2 cellular contexts compared by ENCODE assay signal in genomic region chr1:159707473-159707872, GRCh38.
TF ChIP-seq lines count a peak whose summit lies in the region.

No MANE protein-coding gene starts in this region.

TF ChIP-seq in liver, 16 proteins besides CTCF, POLR2A, EP300 and RAD21 (continued from another document):
- TF ChIP-seq ZBTB33 (IDR thresholded peaks at IDR 0.05) (no peak), RXRA (IDR thresholded peaks at IDR 0.05) (peak; percentile 48 to 54), JUND (IDR thresholded peaks at IDR 0.05) (no peak), MAX (IDR thresholded peaks at IDR 0.05) (peak; percentile 57), GABPA (IDR thresholded peaks at IDR 0.05 in 1 of 2, conservative IDR thresholded peaks at IDR 0.05 in 1 of 2) (no peak), HNF4G (IDR thresholded peaks at IDR 0.05) (peak; percentile 24), HNF4A (conservative IDR thresholded peaks at IDR 0.05) (peak; percentile 68 to 76), SP1 (IDR thresholded peaks at IDR 0.05) (peak; percentile 60)

TF ChIP-seq in HepG2, 621 proteins besides CTCF, POLR2A, EP300 and RAD21 (continued from another document):
- TF ChIP-seq ZNF646 (CRISPR knock-in tag; IDR thresholded peaks at IDR 0.05) = no peak
- TF ChIP-seq ELF3 (CRISPR knock-in tag; IDR thresholded peaks at IDR 0.05) = no peak
- TF ChIP-seq CHD4 (IDR thresholded peaks at IDR 0.05; ENCODE audit: borderline replicate concordance, low read length) = no peak
- TF ChIP-seq CENPT (CRISPR knock-in tag; IDR thresholded peaks at IDR 0.05; ENCODE audit: low read depth) = no peak
- TF ChIP-seq ZFX (CRISPR knock-in tag; IDR thresholded peaks at IDR 0.05; ENCODE audit: low read depth) = no peak
- TF ChIP-seq FUBP1 (CRISPR knock-in tag; IDR thresholded peaks at IDR 0.05; ENCODE audit: borderline replicate concordance) = no peak
- no peak for TF ChIP-seq RBAK (CRISPR knock-in tag; IDR thresholded peaks at IDR 0.05)
- no peak for TF ChIP-seq ZNF253 (CRISPR knock-in tag; IDR thresholded peaks at IDR 0.05; ENCODE audit: borderline replicate concordance)
- TF ChIP-seq GPBP1L1 (CRISPR knock-in tag; IDR thresholded peaks at IDR 0.05) = no peak
- TF ChIP-seq ARID5B (CRISPR knock-in tag; IDR thresholded peaks at IDR 0.05) = no peak
- no peak for TF ChIP-seq SALL1 (CRISPR knock-in tag; IDR thresholded peaks at IDR 0.05)
